ENCODE assay signal across 1 cellular context in the genomic region with DNA sequence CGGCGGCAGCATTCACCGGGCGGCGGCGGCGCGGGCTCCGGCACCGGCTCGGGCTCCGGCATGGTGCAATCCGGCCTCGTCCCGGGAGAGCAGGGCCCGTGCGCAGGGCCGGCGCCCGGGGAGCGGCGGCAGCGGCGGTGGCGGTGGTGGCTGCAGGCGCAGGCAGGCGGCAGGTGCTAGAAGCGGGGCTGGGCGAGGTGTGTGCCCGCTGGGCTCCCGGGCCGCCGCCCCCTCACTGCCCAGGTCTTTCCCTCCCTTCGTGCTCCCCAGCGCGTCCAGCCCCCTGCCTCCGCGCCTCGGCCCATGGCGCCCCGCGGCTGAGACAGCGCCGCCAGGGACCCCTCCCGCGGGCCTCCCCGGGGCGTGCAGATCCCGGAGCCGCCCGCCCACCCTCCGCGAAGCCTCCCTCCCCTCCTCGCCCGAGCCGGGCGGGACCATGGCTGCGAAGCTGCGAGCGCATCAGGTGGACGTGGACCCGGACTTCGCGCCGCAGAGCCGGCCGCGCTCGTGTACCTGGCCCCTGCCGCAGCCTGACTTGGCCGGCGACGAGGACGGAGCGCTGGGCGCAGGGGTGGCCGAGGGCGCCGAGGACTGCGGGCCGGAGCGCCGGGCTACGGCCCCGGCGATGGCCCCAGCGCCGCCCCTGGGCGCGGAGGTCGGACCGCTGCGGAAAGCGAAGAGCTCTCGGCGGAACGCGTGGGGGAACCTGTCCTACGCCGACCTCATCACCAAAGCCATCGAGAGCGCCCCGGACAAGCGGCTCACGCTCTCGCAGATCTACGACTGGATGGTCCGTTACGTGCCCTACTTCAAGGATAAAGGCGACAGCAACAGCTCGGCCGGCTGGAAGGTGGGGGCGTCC.
A peak's percentile ranks its signal among the peaks of the same experiment; 100 is the strongest.
TF ChIP-seq lines count a peak whose summit lies in the region.

No MANE protein-coding gene starts in this region.

TF ChIP-seq in K562, 482 proteins besides CTCF, POLR2A, EP300 and RAD21 (continued from another document and continues in another):
- TF ChIP-seq KDM4B (IDR thresholded peaks at IDR 0.05; ENCODE audit: borderline replicate concordance in 2 of 2, low read depth in 1 of 2) = no peak
- TF ChIP-seq NR3C1 (CRISPR knock-in tag; IDR thresholded peaks at IDR 0.05) = 0 out of 2 replicates have a peak, but pooled peaks have one; percentile 12
- peak; percentile 16 for TF ChIP-seq RBBP5 (IDR thresholded peaks at IDR 0.05; ENCODE audit: borderline replicate concordance, insufficient read depth, low read length, poor library complexity, severe bottlenecking)
- no peak for TF ChIP-seq MLX (CRISPR knock-in tag; conservative IDR thresholded peaks at IDR 0.05)
- no peak for TF ChIP-seq RBM34 (IDR thresholded peaks at IDR 0.05; ENCODE audit: borderline replicate concordance, insufficient read depth, low read length)
- no peak for TF ChIP-seq ZNF311 (CRISPR knock-in tag; IDR thresholded peaks at IDR 0.05)
- no peak for TF ChIP-seq SNIP1 (IDR thresholded peaks at IDR 0.05; ENCODE audit: low read depth)
- no peak for TF ChIP-seq ZBTB34 (CRISPR knock-in tag; IDR thresholded peaks at IDR 0.05)
- TF ChIP-seq, protein P1, sequence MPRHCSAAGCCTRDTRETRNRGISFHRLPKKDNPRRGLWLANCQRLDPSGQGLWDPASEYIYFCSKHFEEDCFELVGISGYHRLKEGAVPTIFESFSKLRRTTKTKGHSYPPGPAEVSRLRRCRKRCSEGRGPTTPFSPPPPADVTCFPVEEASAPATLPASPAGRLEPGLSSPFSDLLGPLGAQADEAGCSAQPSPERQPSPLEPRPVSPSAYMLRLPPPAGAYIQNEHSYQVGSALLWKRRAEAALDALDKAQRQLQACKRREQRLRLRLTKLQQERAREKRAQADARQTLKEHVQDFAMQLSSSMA (CRISPR knock-in tag; IDR thresholded peaks at IDR 0.05) = 0 out of 2 replicates have a peak, but pooled peaks have one; percentile 45
- TF ChIP-seq RFX1 (IDR thresholded peaks at IDR 0.05) = no peak
- TF ChIP-seq TRIM25 (IDR thresholded peaks at IDR 0.05; ENCODE audit: borderline replicate concordance) = no peak
- no peak for TF ChIP-seq STAG1 (CRISPR knock-in tag; IDR thresholded peaks at IDR 0.05; ENCODE audit: borderline replicate concordance)
- peak; percentile 42; the same call in 1 of the 2 replicates for TF ChIP-seq CTBP1 (IDR thresholded peaks at IDR 0.05; ENCODE audit: borderline replicate concordance)
- no peak for TF ChIP-seq FOXK2 (conservative IDR thresholded peaks at IDR 0.05 in 1 of 2, IDR thresholded peaks at IDR 0.05 in 1 of 2; ENCODE audit: low read depth in 2 of 2)
- no peak for TF ChIP-seq TEAD4 (IDR thresholded peaks at IDR 0.05; ENCODE audit: low read length)
- TF ChIP-seq TEAD4 (CRISPR knock-in tag; IDR thresholded peaks at IDR 0.05; ENCODE audit: borderline replicate concordance) = no peak
- no peak for TF ChIP-seq ETV1 (tag; conservative IDR thresholded peaks at IDR 0.05; ENCODE audit: low read depth)
- TF ChIP-seq THAP12 (CRISPR knock-in tag; IDR thresholded peaks at IDR 0.05) = peak; percentile 32; the same call in 1 of the 2 replicates
- TF ChIP-seq SRSF7 (optimal IDR thresholded peaks at IDR 0.05; ENCODE audit: low read depth, low read length) = no peak
- no peak for TF ChIP-seq ZNF143 (CRISPR knock-in tag; IDR thresholded peaks at IDR 0.05)
- TF ChIP-seq CHD1 (IDR thresholded peaks at IDR 0.05; ENCODE audit: low read length) = no peak
- no peak for TF ChIP-seq ZBTB2 (IDR thresholded peaks at IDR 0.05)
- no peak for TF ChIP-seq XRCC3 (IDR thresholded peaks at IDR 0.05)
- TF ChIP-seq FOS (IDR thresholded peaks at IDR 0.05; ENCODE audit: extremely low read depth, insufficient read length) = no peak
- TF ChIP-seq ARNT (IDR thresholded peaks at IDR 0.05) = no peak
- no peak for TF ChIP-seq ELF2 (CRISPR knock-in tag; IDR thresholded peaks at IDR 0.05)
- TF ChIP-seq HDAC3 (IDR thresholded peaks at IDR 0.05; ENCODE audit: borderline replicate concordance, partially characterized antibody) = no peak
- no peak for TF ChIP-seq TAF1 (IDR thresholded peaks at IDR 0.05; ENCODE audit: control insufficient read depth, extremely low read depth, insufficient read depth, low read length, severe bottlenecking)
- no peak for TF ChIP-seq SREBF2 (CRISPR knock-in tag; IDR thresholded peaks at IDR 0.05)
- no peak; the same call in 1 of the 2 replicates for TF ChIP-seq GATAD2B (IDR thresholded peaks at IDR 0.05; ENCODE audit: borderline replicate concordance)
- TF ChIP-seq, protein P2, sequence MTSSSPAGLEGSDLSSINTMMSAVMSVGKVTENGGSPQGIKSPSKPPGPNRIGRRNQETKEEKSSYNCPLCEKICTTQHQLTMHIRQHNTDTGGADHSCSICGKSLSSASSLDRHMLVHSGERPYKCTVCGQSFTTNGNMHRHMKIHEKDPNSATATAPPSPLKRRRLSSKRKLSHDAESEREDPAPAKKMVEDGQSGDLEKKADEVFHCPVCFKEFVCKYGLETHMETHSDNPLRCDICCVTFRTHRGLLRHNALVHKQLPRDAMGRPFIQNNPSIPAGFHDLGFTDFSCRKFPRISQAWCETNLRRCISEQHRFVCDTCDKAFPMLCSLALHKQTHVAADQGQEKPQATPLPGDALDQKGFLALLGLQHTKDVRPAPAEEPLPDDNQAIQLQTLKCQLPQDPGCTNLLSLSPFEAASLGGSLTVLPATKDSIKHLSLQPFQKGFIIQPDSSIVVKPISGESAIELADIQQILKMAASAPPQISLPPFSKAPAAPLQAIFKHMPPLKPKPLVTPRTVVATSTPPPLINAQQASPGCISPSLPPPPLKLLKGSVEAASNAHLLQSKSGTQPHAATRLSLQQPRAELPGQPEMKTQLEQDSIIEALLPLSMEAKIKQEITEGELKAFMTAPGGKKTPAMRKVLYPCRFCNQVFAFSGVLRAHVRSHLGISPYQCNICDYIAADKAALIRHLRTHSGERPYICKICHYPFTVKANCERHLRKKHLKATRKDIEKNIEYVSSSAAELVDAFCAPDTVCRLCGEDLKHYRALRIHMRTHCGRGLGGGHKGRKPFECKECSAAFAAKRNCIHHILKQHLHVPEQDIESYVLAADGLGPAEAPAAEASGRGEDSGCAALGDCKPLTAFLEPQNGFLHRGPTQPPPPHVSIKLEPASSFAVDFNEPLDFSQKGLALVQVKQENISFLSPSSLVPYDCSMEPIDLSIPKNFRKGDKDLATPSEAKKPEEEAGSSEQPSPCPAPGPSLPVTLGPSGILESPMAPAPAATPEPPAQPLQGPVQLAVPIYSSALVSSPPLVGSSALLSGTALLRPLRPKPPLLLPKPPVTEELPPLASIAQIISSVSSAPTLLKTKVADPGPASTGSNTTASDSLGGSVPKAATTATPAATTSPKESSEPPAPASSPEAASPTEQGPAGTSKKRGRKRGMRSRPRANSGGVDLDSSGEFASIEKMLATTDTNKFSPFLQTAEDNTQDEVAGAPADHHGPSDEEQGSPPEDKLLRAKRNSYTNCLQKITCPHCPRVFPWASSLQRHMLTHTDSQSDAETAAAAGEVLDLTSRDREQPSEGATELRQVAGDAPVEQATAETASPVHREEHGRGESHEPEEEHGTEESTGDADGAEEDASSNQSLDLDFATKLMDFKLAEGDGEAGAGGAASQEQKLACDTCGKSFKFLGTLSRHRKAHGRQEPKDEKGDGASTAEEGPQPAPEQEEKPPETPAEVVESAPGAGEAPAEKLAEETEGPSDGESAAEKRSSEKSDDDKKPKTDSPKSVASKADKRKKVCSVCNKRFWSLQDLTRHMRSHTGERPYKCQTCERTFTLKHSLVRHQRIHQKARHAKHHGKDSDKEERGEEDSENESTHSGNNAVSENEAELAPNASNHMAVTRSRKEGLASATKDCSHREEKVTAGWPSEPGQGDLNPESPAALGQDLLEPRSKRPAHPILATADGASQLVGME (CRISPR knock-in tag; IDR thresholded peaks at IDR 0.05) = no peak
- no peak for TF ChIP-seq ILF3 (IDR thresholded peaks at IDR 0.05; ENCODE audit: borderline replicate concordance)
- TF ChIP-seq PTBP1 (IDR thresholded peaks at IDR 0.05; ENCODE audit: low read depth, low read length) = no peak
- no peak for TF ChIP-seq MYBL2 (IDR thresholded peaks at IDR 0.05; ENCODE audit: low read depth)
- TF ChIP-seq MYBL2 (CRISPR knock-in tag; IDR thresholded peaks at IDR 0.05; ENCODE audit: borderline replicate concordance) = no peak
- no peak for TF ChIP-seq FUS (optimal IDR thresholded peaks at IDR 0.05; ENCODE audit: low read depth, low read length)
- TF ChIP-seq, protein P3, sequence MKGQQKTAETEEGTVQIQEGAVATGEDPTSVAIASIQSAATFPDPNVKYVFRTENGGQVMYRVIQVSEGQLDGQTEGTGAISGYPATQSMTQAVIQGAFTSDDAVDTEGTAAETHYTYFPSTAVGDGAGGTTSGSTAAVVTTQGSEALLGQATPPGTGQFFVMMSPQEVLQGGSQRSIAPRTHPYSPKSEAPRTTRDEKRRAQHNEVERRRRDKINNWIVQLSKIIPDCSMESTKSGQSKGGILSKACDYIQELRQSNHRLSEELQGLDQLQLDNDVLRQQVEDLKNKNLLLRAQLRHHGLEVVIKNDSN (CRISPR knock-in tag; IDR thresholded peaks at IDR 0.05) = no peak
- no peak for TF ChIP-seq GTF2E2 (tag; IDR thresholded peaks at IDR 0.05)
- TF ChIP-seq PHTF2 (CRISPR knock-in tag; IDR thresholded peaks at IDR 0.05) = no peak
- TF ChIP-seq NR2C2 (CRISPR knock-in tag; IDR thresholded peaks at IDR 0.05) = peak; percentile 40; the same call in 1 of the 2 replicates
- TF ChIP-seq NR2C2 (tag; IDR thresholded peaks at IDR 0.05) = no peak
- no peak for TF ChIP-seq COPS2 (conservative IDR thresholded peaks at IDR 0.05)
- no peak for TF ChIP-seq NFE2L1 (tag; IDR thresholded peaks at IDR 0.05; ENCODE audit: borderline replicate concordance, low read depth)
- no peak for TF ChIP-seq MAFF (IDR thresholded peaks at IDR 0.05; ENCODE audit: low read length)
- TF ChIP-seq ZBTB7A (IDR thresholded peaks at IDR 0.05; ENCODE audit: borderline replicate concordance, control insufficient read depth, low read depth, low read length) = 0 out of 2 replicates have a peak, but pooled peaks have one; percentile 11
- no peak for TF ChIP-seq ZKSCAN8 (CRISPR knock-in tag; IDR thresholded peaks at IDR 0.05)
- no peak for TF ChIP-seq DNMT1 (IDR thresholded peaks at IDR 0.05)
- TF ChIP-seq MBD2 (IDR thresholded peaks at IDR 0.05; ENCODE audit: borderline replicate concordance, low read depth) = no peak
